1 cellular context compared by ENCODE assay signal in the genomic region with DNA sequence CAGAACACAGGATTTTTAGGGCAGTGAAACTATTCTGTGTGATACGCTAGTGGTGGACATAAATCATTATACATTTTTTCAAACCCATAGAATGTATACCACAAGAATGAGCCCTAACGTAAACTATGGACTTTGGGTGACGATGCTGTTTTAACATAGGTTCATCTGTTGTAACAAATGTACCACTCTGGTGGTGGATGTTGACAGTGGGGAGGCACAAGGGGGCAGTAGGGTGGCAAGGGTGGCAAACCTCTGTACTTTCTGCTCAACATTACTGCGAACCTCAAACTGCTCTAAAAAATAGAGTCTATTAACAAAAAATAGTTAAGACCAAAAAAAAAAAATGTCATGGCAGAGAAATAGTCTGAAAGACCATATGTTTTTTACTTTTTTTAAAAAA.
TF ChIP-seq lines count a peak whose summit lies in the region.

No MANE protein-coding gene starts in this region.

TF ChIP-seq in GM23338, 12 proteins besides CTCF, POLR2A, EP300 and RAD21 (continued from another document):
- TF ChIP-seq ZNF462 (CRISPR knock-in tag; IDR thresholded peaks at IDR 0.05) (no peak), ETS1 (IDR thresholded peaks at IDR 0.05) (no peak)
